Comparison of ENCODE assay signal across 20 cellular contexts in genomic region chr15:62454567-62455172, GRCh38.
DNase-seq lines count a peak whose midpoint lies in the region; ATAC-seq, FAIRE-seq and TF ChIP-seq lines count a peak whose summit lies in the region.
"Had no signal": no experiment of that assay in that cellular context is flagged by ENCODE, and none has a peak within 500 bp of the region (broad histone marks: within the 10 kb centered on the region; RNA-seq: fewer than 3 reads in every experiment).

No MANE protein-coding gene starts in this region.

- H3K14ac ChIP-seq in H1 (ENCODE audit: insufficient read length): no peak overlapping the region

- H2AK5ac ChIP-seq in H1 (ENCODE audit: low read depth, low read length): no peak overlapping the region

- no peak overlapping the region for H4K91ac ChIP-seq in H1 (replicated peaks; ENCODE audit: insufficient read length, low read length)

- H2BK5ac ChIP-seq in H1 (ENCODE audit: low read depth, low read length): no peak overlapping the region

- H3K18ac ChIP-seq in H1 (ENCODE audit: extremely low read depth, low read length): no peak overlapping the region

- no peak for FAIRE-seq in H1 (lab: Jason Lieb, UNC)
- FAIRE-seq: G401.6, GM12892 had no signal

- H3K79me2 ChIP-seq in H1 (ENCODE audit: control insufficient read depth in 1 of 2, insufficient read depth in 2 of 2, low read length in 2 of 2): no peaks in the 10 kb centered on the region
- H3K79me2 ChIP-seq: parathyroid adenoma had no signal

- no peak overlapping the region for H2AFZ ChIP-seq in H1 (ENCODE audit: low read length)
- H2AFZ ChIP-seq: parathyroid adenoma had no signal

- no peak overlapping the region for H3K23ac ChIP-seq in H1 (ENCODE audit: insufficient read length)

- no peak for TF ChIP-seq POLR2A in H1 (IDR thresholded peaks at IDR 0.05; ENCODE audit: control extremely low read depth in 1 of 2, low read depth in 2 of 2, low read length in 2 of 2)

- ATAC-seq in psoas muscle (no peak), left lung (no peak)
- ATAC-seq: left colon; stimulated activated naive B cell treated with anti-CD40 and anti-IgM and Interleukin-4, amounts not matched to agents 10 μg/mL and 1 μg/mL and 100 μg/mL, for 72 hours had no signal

- H3K36me3 ChIP-seq in H1 (ENCODE audit: control insufficient read depth in 2 of 4, insufficient read depth in 4 of 4, low read length in 3 of 4): no peaks in the 10 kb centered on the region
- no peaks in the 10 kb centered on the region for H3K36me3 ChIP-seq in psoas muscle (ENCODE audit: insufficient read depth in 1 of 2, low read depth in 1 of 2)
- H3K36me3 ChIP-seq in left lung: no peaks in the 10 kb centered on the region

- H3K9me3 ChIP-seq in AG04450 (ENCODE audit: control insufficient read depth, insufficient read depth, low read length) (no peaks in the 10 kb centered on the region; the same call in 1 of the 2 replicates), H1 (ENCODE audit: insufficient read depth in 2 of 2, low read depth in 1 of 2, low read length in 1 of 2) (no peaks in the 10 kb centered on the region), psoas muscle (no peaks in the 10 kb centered on the region), left lung (no peaks in the 10 kb centered on the region)

- H3K4me1 ChIP-seq in H1 (replicated peaks in 1 of 4; ENCODE audit: control insufficient read depth in 3 of 4, insufficient read depth in 4 of 4, low read length in 3 of 4) (peaks cover 5 to 21% (median 13%) of the 10 kb centered on the region in 4 experiments), psoas muscle (peaks cover 55% of the 10 kb centered on the region), left lung (no peaks in the 10 kb centered on the region)

- H3K27me3 ChIP-seq in AG04450 (ENCODE audit: control insufficient read depth, insufficient read depth, low read length) (no peaks in the 10 kb centered on the region), H1 (replicated peaks in 1 of 4; ENCODE audit: control insufficient read depth in 3 of 4, extremely low read depth in 1 of 4, insufficient read depth in 3 of 4, low read length in 3 of 4) (no peaks in the 10 kb centered on the region; a peak in 2 of 7 replicates), psoas muscle (ENCODE audit: insufficient read depth in 3 of 3, low read length in 2 of 3) (no peaks in the 10 kb centered on the region), left lung (no peaks in the 10 kb centered on the region)

- no peak overlapping the region for H4K5ac ChIP-seq in H1 (ENCODE audit: insufficient read length, low read depth, low read length)

- POLR2A ChIA-PET in AG04450 (lab: Yijun Ruan, JAX): interaction anchor here (1.3 to 2.0 kb wide), 2 partner anchors 9 to 15 kb away, joined by 3 to 5 read pairs; no protein-coding TSS in a partner anchor
- POLR2A ChIA-PET in H1 (lab: Charles Lee; ENCODE audit: partially characterized antibody): no interaction called here
- POLR2A ChIA-PET in GM10248 (lab: Yijun Ruan, JAX): no interaction called here

- intact Hi-C loops in psoas muscle (cut with DNase I): loop anchor here in 1 of 2 donors (5.0 kb wide), 2 partner anchors 62 to 193 kb away; partner anchors contain the start of gene TLN2
- intact Hi-C loops in left lung (cut with DNase I): no loop called here

- no peak overlapping the region for H3K56ac ChIP-seq in H1 (replicated peaks; ENCODE audit: insufficient read length, low read depth, low read length)

- DNase-seq in AG04450 (ENCODE audit: low read depth, low spot score) (no peak), M059J (ENCODE audit: low read depth) (peak; percentile 60), H1 (ENCODE audit: low read depth in 1 of 2, low spot score in 2 of 2) (no peak), psoas muscle (no peak), GM10248 (ENCODE audit: extremely low spot score) (no peak), C1 segment of cervical spinal cord (lab: John Stamatoyannopoulos, UW) (no peak), left lung (no peak), DMS153 (lab: John Stamatoyannopoulos, UW) (no peak)
- DNase-seq: activated naive CD4-positive, alpha-beta T cell treated with anti-CD3 and anti-CD28 coated beads, Interleukin-2, amount 10 ng/mL, durations not matched to agents 7 days and 5 days; effector CD4-positive, alpha-beta T cell; H7; left colon; NCI-H1436 treated with DMSO at 0.1 percent for 48 hours; NCI-H345; stimulated activated CD4-positive, alpha-beta T cell treated with anti-CD3 and anti-CD28 coated beads, Interleukin-12 subunit alpha, Interleukin-12 subunit beta, amount 100 ng/mL, for 4 hours; stimulated activated naive B cell treated with anti-CD40 and anti-IgM and Interleukin-4, amounts not matched to agents 10 μg/mL and 1 μg/mL and 100 μg/mL, for 72 hours; T-helper 9 cell had no signal

- no peak overlapping the region for H3K4ac ChIP-seq in H1 (replicated peaks; ENCODE audit: insufficient read length, low read depth, low read length)

- H3K4me2 ChIP-seq in H1 (ENCODE audit: insufficient read depth in 1 of 2, low read depth in 2 of 2, low read length in 2 of 2): no peak overlapping the region

- H4K20me1 ChIP-seq in H1 (replicated peaks in 1 of 2; ENCODE audit: control insufficient read depth in 1 of 2, insufficient read depth in 2 of 2, low read length in 2 of 2): no peaks in the 10 kb centered on the region

- H4K8ac ChIP-seq in H1 (ENCODE audit: extremely low read depth, insufficient read depth, low read length): no peak overlapping the region

- peak overlapping the region; percentile 94; the same call in 1 of the 2 replicates for H2BK12ac ChIP-seq in H1 (ENCODE audit: low read depth, low read length)

- no peak overlapping the region for H2BK120ac ChIP-seq in H1 (replicated peaks; ENCODE audit: low read depth, low read length)

- H2BK15ac ChIP-seq in H1 (ENCODE audit: low read length): no peak overlapping the region

- H3K4me3 ChIP-seq in AG04450 (ENCODE audit: low read depth, low read length) (no peak overlapping the region), H1 (ENCODE audit: extremely low read depth in 1 of 4, insufficient read depth in 2 of 4, low read depth in 3 of 4, low read length in 4 of 4) (no peak overlapping the region), psoas muscle (peak overlapping the region; percentile 42), left lung (no peak overlapping the region)

- 91% methylated on average over 6 of the region's 6 CpGs; no CpG with 5 or more reads in 1 of the 2 experiments for WGBS in H1 (ENCODE audit: extremely low coverage in 1 of 2, insufficient coverage in 1 of 2, insufficient read length in 1 of 2, insufficient replicate concordance in 2 of 2, low coverage in 1 of 2, low lambda C conversion rate in 2 of 2, missing lambda C conversion rate in 1 of 2), 2 experiments
- WGBS in psoas muscle, 3 donors: 56 to 71% (median 60%) methylated on average over 6 of the region's 6 CpGs

- CTCF ChIA-PET in AG04450 (lab: Charles Lee): interaction anchor here (1.5 kb wide), 1 partner anchor 9 kb away, joined by 5 read pairs; no protein-coding TSS in a partner anchor
- CTCF ChIA-PET in H1 (lab: Charles Lee; ENCODE audit: partially characterized antibody): interaction anchor here (0.9 kb wide), 1 partner anchor 8 kb away, joined by 3 read pairs; no protein-coding TSS in a partner anchor
- CTCF ChIA-PET in GM10248 (lab: Yijun Ruan, JAX): no interaction called here

- TF ChIP-seq CTCF in AG04450 (IDR thresholded peaks at IDR 0.05; ENCODE audit: low read depth, low read length): no peak
- TF ChIP-seq CTCF in H1 (IDR thresholded peaks at IDR 0.05; ENCODE audit: control extremely low read depth in 1 of 3, insufficient read depth in 1 of 3, low read depth in 1 of 3, low read length in 3 of 3): no peak
- no peak for TF ChIP-seq CTCF in psoas muscle (IDR thresholded peaks at IDR 0.05)
- TF ChIP-seq CTCF in GM10248 (IDR thresholded peaks at IDR 0.05; ENCODE audit: control extremely low read depth, extremely low read depth, low read depth, missing control alignments): no peak
- TF ChIP-seq CTCF in left lung (IDR thresholded peaks at IDR 0.05): no peak

- H2BK20ac ChIP-seq in H1 (ENCODE audit: low read length): no peak overlapping the region

- no peak for TF ChIP-seq RAD21 in H1 (IDR thresholded peaks at IDR 0.05 in 1 of 2, conservative IDR thresholded peaks at IDR 0.05 in 1 of 2; ENCODE audit: low read depth in 2 of 2, low read length in 2 of 2)

- no peak overlapping the region for H3K9ac ChIP-seq in H1 (replicated peaks in 1 of 4; ENCODE audit: extremely low read depth in 1 of 4, low read depth in 3 of 4, low read length in 3 of 4)
- H3K9ac ChIP-seq: parathyroid adenoma had no signal

- H3K27ac ChIP-seq in AG04450 (ENCODE audit: low read depth, low read length) (peak overlapping the region; percentile 90), H1 (ENCODE audit: low read depth, low read length) (no peak overlapping the region), psoas muscle (peak overlapping the region; percentile 86), left lung (no peak overlapping the region)
- H3K27ac ChIP-seq: parathyroid adenoma had no signal

- H3K79me1 ChIP-seq in H1 (ENCODE audit: low read depth, low read length): peaks cover 2% of the 10 kb centered on the region

- TF ChIP-seq EP300 in H1 (IDR thresholded peaks at IDR 0.05; ENCODE audit: borderline replicate concordance in 1 of 2, low read depth in 2 of 2, low read length in 2 of 2): no peak

- H3K23me2 ChIP-seq in H1 (ENCODE audit: low read depth, low read length): no peaks in the 10 kb centered on the region; the same call in 1 of the 2 replicates

TF ChIP-seq in H1, 55 proteins besides CTCF, POLR2A, EP300 and RAD21:
- TF ChIP-seq POU5F1 (IDR thresholded peaks at IDR 0.05; ENCODE audit: low read depth, low read length) (no peak), RXRA (IDR thresholded peaks at IDR 0.05; ENCODE audit: insufficient read depth, low read depth, low read length) (no peak), KDM4A (IDR thresholded peaks at IDR 0.05; ENCODE audit: low read depth, low read length, severe bottlenecking) (no peak), CREB1 (IDR thresholded peaks at IDR 0.05) (no peak), RFX5 (IDR thresholded peaks at IDR 0.05; ENCODE audit: borderline replicate concordance, low read depth, low read length) (no peak), NRF1 (IDR thresholded peaks at IDR 0.05; ENCODE audit: low read depth, low read length) (no peak), RNF2 (IDR thresholded peaks at IDR 0.05; ENCODE audit: borderline replicate concordance, low read depth, low read length, missing control alignments, poor library complexity, severe bottlenecking) (no peak), TAF1 (IDR thresholded peaks at IDR 0.05; ENCODE audit: low read depth, low read length) (no peak), TEAD4 (IDR thresholded peaks at IDR 0.05; ENCODE audit: low read depth, low read length) (no peak), EZH2 (IDR thresholded peaks at IDR 0.05; ENCODE audit: low read depth, low read length, severe bottlenecking) (no peak), CBX5 (IDR thresholded peaks at IDR 0.05; ENCODE audit: low read depth, low read length) (no peak), KDM1A (IDR thresholded peaks at IDR 0.05; ENCODE audit: borderline replicate concordance, low read length) (no peak), TCF12 (IDR thresholded peaks at IDR 0.05; ENCODE audit: low read depth, low read length) (no peak)

Comparison
In these comparisons a context has a peak if more than half of its experiments do, and no peak if none do; other contexts are left out.
1. H3K27ac ChIP-seq: peak in AG04450 (single experiment) and psoas muscle (single experiment); none in H1 (single experiment) and left lung (0 of 2).